In genomic region chr6:16496982-16497823, GRCh38 we compare ENCODE assay signal across 1 cellular context.
TF ChIP-seq lines count a peak whose summit lies in the region.

No MANE protein-coding gene starts in this region.

TF ChIP-seq in H1, 55 proteins besides CTCF, POLR2A, EP300 and RAD21:
- no peak for TF ChIP-seq RBBP5 (IDR thresholded peaks at IDR 0.05; ENCODE audit: borderline replicate concordance, low read depth, low read length)
- TF ChIP-seq MAFK (IDR thresholded peaks at IDR 0.05; ENCODE audit: low read depth, low read length), result 0 out of 2 replicates have a peak, but pooled peaks have one; percentile 12
- TF ChIP-seq TEAD4 (IDR thresholded peaks at IDR 0.05; ENCODE audit: low read depth, low read length), result 0 out of 2 replicates have a peak, but pooled peaks have one; percentile 34
